In the genomic region with DNA sequence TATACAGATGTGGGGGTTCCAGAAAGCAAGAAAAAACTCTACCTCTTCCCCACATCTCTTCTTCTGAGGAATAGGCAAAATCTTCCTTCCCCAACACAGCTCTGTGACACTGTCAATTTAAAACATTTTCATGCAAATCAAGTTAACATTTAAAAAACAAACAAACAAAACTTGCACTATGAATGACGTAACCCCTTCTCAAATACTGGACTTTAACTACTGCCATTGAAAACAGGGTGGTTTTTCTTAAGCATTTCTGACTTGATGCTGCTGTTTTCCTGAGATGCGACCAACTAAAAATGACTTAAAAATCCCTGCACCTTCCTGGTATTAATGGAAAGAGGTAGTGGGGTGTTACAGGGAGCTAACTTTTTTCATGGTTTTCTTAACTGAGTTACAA, we compare ENCODE assay signal across 20 cellular contexts.
"Had no signal": no experiment of that assay in that cellular context is flagged by ENCODE, and none has a peak within 500 bp of the region (broad histone marks: within the 10 kb centered on the region; RNA-seq: fewer than 3 reads in every experiment).

No MANE protein-coding gene starts in this region.

- H3K9ac ChIP-seq: parathyroid adenoma had no signal

- FAIRE-seq: colon, kidney had no signal

- H3K4me1 ChIP-seq: gastrocnemius medialis, parathyroid adenoma, sigmoid colon, spleen, testis, tibial artery had no signal

- H3K9me3 ChIP-seq: gastrocnemius medialis, heart left ventricle, right atrium auricular region, sigmoid colon, spleen, testis, tibial artery had no signal

- H3K79me2 ChIP-seq: parathyroid adenoma had no signal

- H2AFZ ChIP-seq: parathyroid adenoma had no signal

- H3K36me3 ChIP-seq: gastrocnemius medialis, heart left ventricle, right atrium auricular region, sigmoid colon, spleen, tibial artery had no signal

- DNase-seq: effector CD8-positive, alpha-beta T cell; endodermal cell; foreskin fibroblast; gastrocnemius medialis; heart left ventricle; hippocampal formation; kidney; natural killer cell; sigmoid colon; spleen; stimulated activated CD4-positive, alpha-beta T cell treated with anti-CD3 and anti-CD28 coated beads, Interleukin-4, amount 100 ng/mL, for 4 hours; stimulated activated naive CD8-positive, alpha-beta T cell treated with anti-CD3 and anti-CD28 coated beads, Interleukin-15, Interleukin-2, amounts not matched to agents 100 U/mL and 50 U/mL, for 24 hours; substantia nigra; testis; tibial artery had no signal

- H3K27me3 ChIP-seq: gastrocnemius medialis, heart left ventricle, right atrium auricular region, sigmoid colon, spleen, testis had no signal

- H3K27ac ChIP-seq: epithelial cell of prostate, gastrocnemius medialis, heart left ventricle, parathyroid adenoma, right atrium auricular region, sigmoid colon, spleen, testis, tibial artery had no signal

- H3K4me3 ChIP-seq: gastrocnemius medialis, heart left ventricle, lung, right atrium auricular region, sigmoid colon, spleen, testis, tibial artery had no signal
